Comparison of ENCODE assay signal across 9 cellular contexts in genomic region chr1:91827094-91828006, GRCh38. TPM values are rescaled to one million over a fixed set of nuclear protein-coding genes. Genes with fewer than 3 reads are reported as not detected.
DNase-seq lines count a peak whose midpoint lies in the region; ATAC-seq and TF ChIP-seq lines count a peak whose summit lies in the region.
"Had no signal": no experiment of that assay in that cellular context is flagged by ENCODE, and none has a peak within 500 bp of the region (broad histone marks: within the 10 kb centered on the region; RNA-seq: fewer than 3 reads in every experiment).

No MANE protein-coding gene starts in this region.

- no peak overlapping the region for H2AFZ ChIP-seq in MM.1S (ENCODE audit: low read length)

- peak; percentile 81 for ATAC-seq in mucosa of descending colon
- ATAC-seq in GM21528 (IDR thresholded peaks at IDR 0.05; ENCODE audit: low FRiP score, unreplicated experiment), result no peak
- ATAC-seq in HG03159 (IDR thresholded peaks at IDR 0.05; ENCODE audit: unreplicated experiment), result no peak

- H3K27me3 ChIP-seq in esophagus squamous epithelium (no peaks in the 10 kb centered on the region), MM.1S (replicated peaks; ENCODE audit: insufficient read depth, low read length) (no peaks in the 10 kb centered on the region)

- H3F3A ChIP-seq in MM.1S (ENCODE audit: insufficient read depth, low read length), result no peaks in the 10 kb centered on the region

- DNase-seq in AG20443 (ENCODE audit: low spot score) (peak; percentile 29), NCI-H510A treated with DMSO at 0.1 percent for 48 hours (lab: John Stamatoyannopoulos, UW) (peak; percentile 79), esophagus squamous epithelium (lab: John Stamatoyannopoulos, UW) (no peak), mucosa of descending colon (peak; percentile 66 to 78 (median 69)), MM.1S (no peak), GDM1 (lab: John Stamatoyannopoulos, UW) (no peak)

- 44 to 55% methylated on average over 15 of the region's 15 CpGs for WGBS in esophagus squamous epithelium, 2 donors

- no peak for TF ChIP-seq POLR2A in esophagus squamous epithelium (IDR thresholded peaks at IDR 0.05)

- H3K79me2 ChIP-seq in MM.1S (ENCODE audit: low read length), result no peaks in the 10 kb centered on the region

- H3K9me3 ChIP-seq in esophagus squamous epithelium, result no peaks in the 10 kb centered on the region
- no peaks in the 10 kb centered on the region for H3K9me3 ChIP-seq in mucosa of descending colon
- no peaks in the 10 kb centered on the region for H3K9me3 ChIP-seq in MM.1S (replicated peaks; ENCODE audit: insufficient read depth, low read length)

- H3K36me3 ChIP-seq in esophagus squamous epithelium (no peaks in the 10 kb centered on the region), mucosa of descending colon (ENCODE audit: low read depth) (no peaks in the 10 kb centered on the region), MM.1S (replicated peaks; ENCODE audit: insufficient read depth, low read length) (no peaks in the 10 kb centered on the region)

- no peaks in the 10 kb centered on the region for H3K9me2 ChIP-seq in MM.1S (replicated peaks; ENCODE audit: insufficient read depth, low read length)

- peak overlapping the region in 1 of 4 donors; percentile 31 for H3K4me3 ChIP-seq in esophagus squamous epithelium
- H3K4me3 ChIP-seq in mucosa of descending colon, result no peak overlapping the region
- H3K4me3 ChIP-seq in MM.1S (ENCODE audit: low read length), result no peak overlapping the region
- H3K4me3 ChIP-seq: SK-N-MC had no signal

- TF ChIP-seq CTCF in esophagus squamous epithelium (IDR thresholded peaks at IDR 0.05), result no peak
- TF ChIP-seq CTCF in mucosa of descending colon (IDR thresholded peaks at IDR 0.05), result no peak
- no peak for TF ChIP-seq CTCF in MM.1S (IDR thresholded peaks at IDR 0.05; ENCODE audit: low read length)

- H3K4me2 ChIP-seq in MM.1S (ENCODE audit: low read depth, low read length), result no peak overlapping the region

- H3K4me1 ChIP-seq in esophagus squamous epithelium, result peaks cover 25 to 65% (median 44%) of the 10 kb centered on the region in 3 donors
- peaks cover 32% of the 10 kb centered on the region for H3K4me1 ChIP-seq in mucosa of descending colon (ENCODE audit: low read depth)
- H3K4me1 ChIP-seq in MM.1S (ENCODE audit: low read length), result no peaks in the 10 kb centered on the region

- peak overlapping the region; percentile 61 to 83 (median 76) for H3K27ac ChIP-seq in esophagus squamous epithelium
- no peak overlapping the region for H3K27ac ChIP-seq in MM.1S (ENCODE audit: low read length)
- H3K27ac ChIP-seq: SK-N-MC had no signal

- no peak overlapping the region for H3K9ac ChIP-seq in MM.1S (ENCODE audit: low read length)

- no peaks in the 10 kb centered on the region for H4K20me1 ChIP-seq in MM.1S (ENCODE audit: insufficient read depth, low read length)

- intact Hi-C loops in esophagus squamous epithelium (cut with DNase I), result no loop called here
- intact Hi-C loops in mucosa of descending colon (cut with DNase I, micrococcal nuclease), result no loop called here

RNA-seq across cellular contexts. Expression of gene TGFBR3, which starts 58.6 kb away (rescaled TPM):
- total RNA-seq in esophagus squamous epithelium (100 to 1,000 TPM in 1 of 4 donors, 10 to 100 TPM in 3; 11.3 to 119 (median 30.7) TPM), mucosa of descending colon (10 to 100 TPM; 11.6 to 89.7 (median 21.1) TPM)

Comparison
In these comparisons a context has a peak if more than half of its experiments do, and no peak if none do; other contexts are left out.
1. DNase-seq: peak in AG20443 (single experiment), NCI-H510A treated with DMSO at 0.1 percent for 48 hours (single experiment) and mucosa of descending colon (3 of 3); none in esophagus squamous epithelium (single experiment), MM.1S (single experiment) and GDM1 (single experiment).